8 cellular contexts compared by ENCODE assay signal in genomic region chr16:84504420-84505248, GRCh38. TPM values are rescaled to one million over a fixed set of nuclear protein-coding genes. Genes with fewer than 3 reads are reported as not detected.
DNase-seq lines count a peak whose midpoint lies in the region; ATAC-seq and TF ChIP-seq lines count a peak whose summit lies in the region.

Gene MEAK7 (minus strand): TSS chr16:84504659. CDS start chr16:84498086, 6,573 bp downstream.

- peaks cover 9% of the 10 kb centered on the region for H3K36me3 Mint-ChIP-seq in endodermal cell (ENCODE audit: low read depth)

- ATAC-seq in HG03439 (IDR thresholded peaks at IDR 0.05; ENCODE audit: unreplicated experiment): peak; percentile 91

- no peaks in the 10 kb centered on the region for H3K9me3 Mint-ChIP-seq in endodermal cell

- H3K36me3 ChIP-seq in BLaER1: peaks cover 22% of the 10 kb centered on the region
- H3K36me3 ChIP-seq in NT2/D1 (ENCODE audit: insufficient read depth, insufficient read length, low read length): peaks cover 21% of the 10 kb centered on the region
- no peaks in the 10 kb centered on the region for H3K36me3 ChIP-seq in endodermal cell (ENCODE audit: control insufficient read depth, insufficient read depth, low read length)

- peaks cover 8% of the 10 kb centered on the region for H3K27me3 Mint-ChIP-seq in endodermal cell (ENCODE audit: insufficient read depth)

- peaks cover 70% of the 10 kb centered on the region for H3K4me1 ChIP-seq in BLaER1
- H3K4me1 ChIP-seq in NT2/D1 (ENCODE audit: insufficient read depth, insufficient read length): peaks cover 25% of the 10 kb centered on the region
- H3K4me1 ChIP-seq in endodermal cell (ENCODE audit: control insufficient read depth, insufficient read depth, low read length): peaks cover 9% of the 10 kb centered on the region

- WGBS in endodermal cell (ENCODE audit: insufficient coverage in 1 of 2, insufficient read length in 1 of 2), 2 experiments: 10 to 28% methylated on average over 6 to 43 of the region's 45 CpGs

- H3K27me3 ChIP-seq in BLaER1 (no peaks in the 10 kb centered on the region), NT2/D1 (ENCODE audit: insufficient read depth, insufficient read length) (no peaks in the 10 kb centered on the region), endodermal cell (ENCODE audit: control insufficient read depth, insufficient read depth, low read length, poor library complexity, severe bottlenecking) (no peaks in the 10 kb centered on the region)

- H3K4me3 ChIP-seq in BLaER1 (peak within 1 kb of the TSS; percentile 78), NT2/D1 (ENCODE audit: insufficient read length, low read depth) (peak within 1 kb of the TSS; percentile 82), endodermal cell (ENCODE audit: low read length) (peak within 1 kb of the TSS; percentile 90)

- TF ChIP-seq POLR2A in GM19193 (IDR thresholded peaks at IDR 0.05; ENCODE audit: extremely low read depth, insufficient read depth, insufficient read length): peak; percentile 51

- H3K9me3 ChIP-seq in BLaER1 (no peaks in the 10 kb centered on the region), NT2/D1 (ENCODE audit: insufficient read depth, low read length) (no peaks in the 10 kb centered on the region), endodermal cell (ENCODE audit: control insufficient read depth, low read length) (no peaks in the 10 kb centered on the region)

- peaks cover 15% of the 10 kb centered on the region for H3K4me1 Mint-ChIP-seq in endodermal cell

- H3K27ac Mint-ChIP-seq in endodermal cell: peak within 1 kb of the TSS; percentile 90

- DNase-seq in NT2/D1 (ENCODE audit: low read depth, low spot score): peak; percentile 98
- DNase-seq in activated CD8-positive, alpha-beta memory T cell treated with anti-CD3 and anti-CD28 coated beads, Interleukin-2, amount 50 U/mL, for 1 hour (ENCODE audit: extremely low read depth): peak; percentile 89
- DNase-seq in endodermal cell: peak; percentile 100
- peak; percentile 100 for DNase-seq in mesenteric fat pad (ENCODE audit: low spot score)
- DNase-seq in stimulated activated CD8-positive, alpha-beta memory T cell treated with anti-CD3 and anti-CD28 coated beads, Interleukin-15, amount 100 ng/mL, for 24 hours (ENCODE audit: low read depth): peak; percentile 92

- H3K4me2 ChIP-seq in BLaER1: peak within 1 kb of the TSS; percentile 99

- H3K4me3 Mint-ChIP-seq in endodermal cell: peak within 1 kb of the TSS; percentile 73

- TF ChIP-seq CTCF in endodermal cell (conservative IDR thresholded peaks at IDR 0.05): peak; percentile 24

- H3K9ac ChIP-seq in BLaER1: peak within 1 kb of the TSS; percentile 88
- peak within 1 kb of the TSS; percentile 87 for H3K9ac ChIP-seq in NT2/D1 (ENCODE audit: insufficient read length, low read depth)
- peak within 1 kb of the TSS; percentile 53 for H3K9ac ChIP-seq in endodermal cell (ENCODE audit: extremely low read depth, low read length, poor library complexity, severe bottlenecking)

- H4K20me1 ChIP-seq in BLaER1: no peaks in the 10 kb centered on the region

- H3K27ac ChIP-seq in BLaER1: peak within 1 kb of the TSS; percentile 87
- H3K27ac ChIP-seq in endodermal cell (ENCODE audit: low read depth, low read length): no peak within 1 kb of the TSS

RNA-seq across cellular contexts. Expression of gene MEAK7, which starts in this region (rescaled TPM):
- total RNA-seq in endodermal cell (10 to 100 TPM; 30.3 to 34.9 TPM), mesenteric fat pad (11.5 TPM)
- 16.1 TPM for polyA plus RNA-seq in endodermal cell (2013, experiment 1 of 2)
- polyA plus RNA-seq in endodermal cell (2013, experiment 2 of 2): 12.1 TPM
